Comparison of ENCODE assay signal across 17 cellular contexts in genomic region chr2:209685963-209686362, GRCh38.
"Had no signal": no experiment of that assay in that cellular context is flagged by ENCODE, and none has a peak within 500 bp of the region (broad histone marks: within the 10 kb centered on the region; RNA-seq: fewer than 3 reads in every experiment).

No MANE protein-coding gene starts in this region.

- H3K27me3 Mint-ChIP-seq: naive thymus-derived CD4-positive, alpha-beta T cell had no signal

- H3K9me3 ChIP-seq: neutrophil, right lobe of liver, suprapubic skin, upper lobe of left lung had no signal

- H3K9me3 Mint-ChIP-seq: activated CD4-positive, alpha-beta memory T cell treated with anti-CD3 and anti-CD28 coated beads, Interleukin-2, amount 10 ng/mL, durations not matched to agents 7 days and 5 days; endodermal cell had no signal

- ATAC-seq: naive thymus-derived CD4-positive, alpha-beta T cell; right lobe of liver had no signal

- H3K27ac ChIP-seq: neutrophil, right lobe of liver, SK-N-MC, suprapubic skin, upper lobe of left lung, VCaP had no signal

- H3K4me1 Mint-ChIP-seq: activated CD4-positive, alpha-beta memory T cell treated with anti-CD3 and anti-CD28 coated beads, Interleukin-2, amount 10 ng/mL, durations not matched to agents 7 days and 5 days; endodermal cell; naive thymus-derived CD4-positive, alpha-beta T cell had no signal

- H3K4me3 Mint-ChIP-seq: activated CD4-positive, alpha-beta memory T cell treated with anti-CD3 and anti-CD28 coated beads, Interleukin-2, amount 10 ng/mL, durations not matched to agents 7 days and 5 days; endodermal cell; naive thymus-derived CD4-positive, alpha-beta T cell had no signal

- H3K27me3 ChIP-seq: neutrophil, right lobe of liver, suprapubic skin, upper lobe of left lung had no signal

- H3K4me1 ChIP-seq: right lobe of liver, suprapubic skin, upper lobe of left lung had no signal

- H3K36me3 Mint-ChIP-seq: naive thymus-derived CD4-positive, alpha-beta T cell had no signal

- H3K27ac Mint-ChIP-seq: activated CD4-positive, alpha-beta memory T cell treated with anti-CD3 and anti-CD28 coated beads, Interleukin-2, amount 10 ng/mL, durations not matched to agents 7 days and 5 days; endodermal cell; naive thymus-derived CD4-positive, alpha-beta T cell had no signal

- H3K36me3 ChIP-seq: neutrophil, right lobe of liver, suprapubic skin, upper lobe of left lung had no signal

- DNase-seq: activated CD4-positive, alpha-beta memory T cell treated with anti-CD3 and anti-CD28 coated beads, Interleukin-2, amount 10 ng/mL, durations not matched to agents 7 days and 5 days; activated CD8-positive, alpha-beta memory T cell treated with anti-CD3 and anti-CD28 coated beads, Interleukin-2, amount 50 U/mL, for 48 hours; activated naive CD4-positive, alpha-beta T cell treated with Interleukin-2 at 50 U/mL for 16 hours; endodermal cell; erythroblast; kidney glomerular epithelial cell; midbrain; naive thymus-derived CD4-positive, alpha-beta T cell; right lobe of liver; stimulated activated naive CD4-positive, alpha-beta T cell; T-helper 1 cell; upper lobe of left lung had no signal

- H3K4me3 ChIP-seq: lung, right lobe of liver, SK-N-MC, suprapubic skin, upper lobe of left lung had no signal
